In genomic region chr1:167628754-167629515, GRCh38 we compare ENCODE assay signal across 10 cellular contexts. TPM values are rescaled to one million over a fixed set of nuclear protein-coding genes. Genes with fewer than 3 reads are reported as not detected.
DNase-seq lines count a peak whose midpoint lies in the region; ATAC-seq and TF ChIP-seq lines count a peak whose summit lies in the region.
"Had no signal": no experiment of that assay in that cellular context is flagged by ENCODE, and none has a peak within 500 bp of the region (broad histone marks: within the 10 kb centered on the region; RNA-seq: fewer than 3 reads in every experiment).

No MANE protein-coding gene starts in this region.

- H3K79me1 ChIP-seq in mesendoderm (ENCODE audit: low read length): no peaks in the 10 kb centered on the region

- ATAC-seq in upper lobe of right lung (no peak), left colon (no peak)

- H3K4me3 ChIP-seq in breast epithelium: peak overlapping the region in 1 of 3 donors; percentile 93
- H3K4me3 ChIP-seq in mesendoderm (ENCODE audit: low read length): no peak overlapping the region
- H3K4me3 ChIP-seq in upper lobe of right lung: peak overlapping the region; percentile 67

- H3K4me1 ChIP-seq in breast epithelium (no peaks in the 10 kb centered on the region), mesendoderm (ENCODE audit: control insufficient read depth, low read depth, low read length) (peaks cover 19% of the 10 kb centered on the region), upper lobe of right lung (peaks cover 43% of the 10 kb centered on the region)

- H2AK5ac ChIP-seq in mesendoderm (ENCODE audit: low read length): peak overlapping the region; percentile 46

- peak overlapping the region; percentile 31 for H3K56ac ChIP-seq in mesendoderm (ENCODE audit: low read length)

- in situ Hi-C loops in KBM-7 (cut with MboI; ENCODE audit: low pct_unique_long_range_greater_than_20kb, low sequenced_read_pairs): no loop called here

- POLR2A ChIA-PET in MCF 10A (lab: Yijun Ruan, JAX): interaction anchor here (0.8 to 1.6 kb wide), 3 partner anchors 7 to 34 kb away, joined by 3 read pairs; no protein-coding TSS in a partner anchor

- intact Hi-C loops in MCF 10A (cut with micrococcal nuclease) (no loop called here), breast epithelium (cut with DNase I; ENCODE audit: low total_unique reads) (no loop called here), upper lobe of right lung (cut with DNase I) (no loop called here), left colon (cut with DNase I, micrococcal nuclease) (no loop called here)
- intact Hi-C loops in activated T-helper 2 cell treated with anti-CD3 and anti-CD28 coated beads, Interferon-gamma antibody, Interleukin-2, Interleukin-4, amounts not matched to agents 10 μg/mL and 5 μg/mL and 100 μg/mL, durations not matched to agents 14 hours and 24 hours and 36 hours (cut with micrococcal nuclease): loop anchor here (1.0 to 5.0 kb wide), 7 partner anchors 8 to 408 kb away; partner anchors contain the start of gene POU2F1

- peaks cover 10% of the 10 kb centered on the region for H3K9me3 Mint-ChIP-seq in MCF 10A (ENCODE audit: unreplicated experiment)
- peaks cover 14% of the 10 kb centered on the region for H3K9me3 Mint-ChIP-seq in activated T-helper 2 cell treated with anti-CD3 and anti-CD28 coated beads, Interferon-gamma antibody, Interleukin-2, Interleukin-4, amounts not matched to agents 10 μg/mL and 5 μg/mL and 100 μg/mL, durations not matched to agents 14 hours and 24 hours and 36 hours

- no peaks in the 10 kb centered on the region for H3K36me3 Mint-ChIP-seq in MCF 10A (ENCODE audit: insufficient read depth, unreplicated experiment)
- H3K36me3 Mint-ChIP-seq in activated T-helper 2 cell treated with anti-CD3 and anti-CD28 coated beads, Interferon-gamma antibody, Interleukin-2, Interleukin-4, amounts not matched to agents 10 μg/mL and 5 μg/mL and 100 μg/mL, durations not matched to agents 14 hours and 24 hours and 36 hours (ENCODE audit: low read depth): peaks cover 48% of the 10 kb centered on the region

- H3K18ac ChIP-seq in mesendoderm (ENCODE audit: low read length): no peak overlapping the region

- no peak for TF ChIP-seq CTCF in MCF 10A (IDR thresholded peaks at IDR 0.05; ENCODE audit: unreplicated experiment)
- no peak for TF ChIP-seq CTCF in breast epithelium (IDR thresholded peaks at IDR 0.05)
- TF ChIP-seq CTCF in upper lobe of right lung (IDR thresholded peaks at IDR 0.05): no peak

- H3K27ac Mint-ChIP-seq in MCF 10A (ENCODE audit: low read depth, unreplicated experiment): peak overlapping the region; percentile 17
- peak overlapping the region; percentile 95 for H3K27ac Mint-ChIP-seq in activated T-helper 2 cell treated with anti-CD3 and anti-CD28 coated beads, Interferon-gamma antibody, Interleukin-2, Interleukin-4, amounts not matched to agents 10 μg/mL and 5 μg/mL and 100 μg/mL, durations not matched to agents 14 hours and 24 hours and 36 hours

- H3K36me3 ChIP-seq in breast epithelium: no peaks in the 10 kb centered on the region
- no peaks in the 10 kb centered on the region for H3K36me3 ChIP-seq in mesendoderm (ENCODE audit: control insufficient read depth, insufficient read depth, low read length)
- no peaks in the 10 kb centered on the region for H3K36me3 ChIP-seq in upper lobe of right lung
- H3K36me3 ChIP-seq: BE2C had no signal

- no peak overlapping the region for H3K23ac ChIP-seq in mesendoderm (ENCODE audit: low read length)

- H4K5ac ChIP-seq in mesendoderm (ENCODE audit: low read length): no peak overlapping the region

- H3K27me3 ChIP-seq in breast epithelium (no peaks in the 10 kb centered on the region), mesendoderm (ENCODE audit: insufficient read depth, low read length, poor library complexity) (peaks cover 4% of the 10 kb centered on the region), upper lobe of right lung (no peaks in the 10 kb centered on the region)
- H3K27me3 ChIP-seq: BE2C had no signal

- WGBS in mesendoderm (ENCODE audit: extremely low coverage, insufficient coverage, low lambda C conversion rate): no CpG with 5 or more reads among the region's 12 CpGs

- TF ChIP-seq POLR2A in breast epithelium (IDR thresholded peaks at IDR 0.05): no peak

- BruUV-seq in MCF 10A (replicated peaks; lab: Mats Ljungman, UMichigan): no TSS peak

- no peak overlapping the region for H2BK15ac ChIP-seq in mesendoderm (replicated peaks; ENCODE audit: low read depth)

- no peak for DNase-seq in MCF 10A (ENCODE audit: unreplicated experiment)
- no peak for DNase-seq in breast epithelium (ENCODE audit: low spot score in 2 of 2)
- no peak for DNase-seq in activated T-helper 2 cell treated with anti-CD3 and anti-CD28 coated beads, Interferon-gamma antibody, Interleukin-2, Interleukin-4, amounts not matched to agents 10 μg/mL and 5 μg/mL and 100 μg/mL, durations not matched to agents 14 hours and 24 hours and 36 hours (ENCODE audit: low spot score)
- no peak for DNase-seq in mesendoderm
- no peak for DNase-seq in upper lobe of right lung
- no peak for DNase-seq in epidermal melanocyte (ENCODE audit: insufficient read length, low spot score)
- DNase-seq in KBM-7: no peak
- no peak for DNase-seq in left colon
- DNase-seq: T1000 had no signal

- CTCF ChIA-PET in MCF 10A (lab: Yijun Ruan, JAX): interaction anchor here (0.6 to 2.6 kb wide), 6 partner anchors 22 to 219 kb away, joined by 3 to 10 read pairs (median 4); no protein-coding TSS in a partner anchor

- peaks cover 14% of the 10 kb centered on the region for H3K4me1 Mint-ChIP-seq in MCF 10A (ENCODE audit: insufficient read depth, unreplicated experiment)
- peaks cover 59% of the 10 kb centered on the region for H3K4me1 Mint-ChIP-seq in activated T-helper 2 cell treated with anti-CD3 and anti-CD28 coated beads, Interferon-gamma antibody, Interleukin-2, Interleukin-4, amounts not matched to agents 10 μg/mL and 5 μg/mL and 100 μg/mL, durations not matched to agents 14 hours and 24 hours and 36 hours (ENCODE audit: low read depth)

- no peak overlapping the region for H3K9ac ChIP-seq in mesendoderm (ENCODE audit: low read length)

- no peak overlapping the region for H2BK120ac ChIP-seq in mesendoderm (ENCODE audit: low read depth, low read length)

- no peaks in the 10 kb centered on the region for H3K79me2 ChIP-seq in mesendoderm (ENCODE audit: control insufficient read depth, insufficient read depth, low read length)

- H2BK5ac ChIP-seq in mesendoderm (ENCODE audit: low read length): no peak overlapping the region

- H3K4me3 Mint-ChIP-seq in MCF 10A (ENCODE audit: unreplicated experiment): peak overlapping the region; percentile 21
- H3K4me3 Mint-ChIP-seq in activated T-helper 2 cell treated with anti-CD3 and anti-CD28 coated beads, Interferon-gamma antibody, Interleukin-2, Interleukin-4, amounts not matched to agents 10 μg/mL and 5 μg/mL and 100 μg/mL, durations not matched to agents 14 hours and 24 hours and 36 hours (ENCODE audit: low read depth): peak overlapping the region; percentile 96

- peak overlapping the region in 1 of 2 donors; percentile 92 for H3K27ac ChIP-seq in breast epithelium
- H3K27ac ChIP-seq in mesendoderm (ENCODE audit: low read depth, low read length): no peak overlapping the region
- peak overlapping the region; percentile 68 for H3K27ac ChIP-seq in upper lobe of right lung

- no peaks in the 10 kb centered on the region for H3K27me3 Mint-ChIP-seq in MCF 10A (ENCODE audit: insufficient read depth, unreplicated experiment)
- no peaks in the 10 kb centered on the region for H3K27me3 Mint-ChIP-seq in activated T-helper 2 cell treated with anti-CD3 and anti-CD28 coated beads, Interferon-gamma antibody, Interleukin-2, Interleukin-4, amounts not matched to agents 10 μg/mL and 5 μg/mL and 100 μg/mL, durations not matched to agents 14 hours and 24 hours and 36 hours (ENCODE audit: low read depth)

- H3K9me3 ChIP-seq in breast epithelium (no peaks in the 10 kb centered on the region), upper lobe of right lung (no peaks in the 10 kb centered on the region)
- H3K9me3 ChIP-seq: BE2C had no signal

- no peak overlapping the region for H3K4me2 ChIP-seq in mesendoderm (ENCODE audit: low read length)

- no peak overlapping the region for H3K4ac ChIP-seq in mesendoderm (ENCODE audit: low read depth, low read length)

- H4K8ac ChIP-seq in mesendoderm (ENCODE audit: low read depth, low read length): no peak overlapping the region

RNA-seq across cellular contexts. Expression of gene RCSD1, which starts 1.1 kb away (rescaled TPM):
- total RNA-seq in MCF 10A (2022) (0.16 and 0.27 TPM in 2 replicates), breast epithelium (10 to 100 TPM; 11.5 to 29.0 (median 12.0) TPM), upper lobe of right lung (14.8 TPM), left colon (1 to 10 TPM; 5.5 to 8.6 TPM)
- total RNA-seq in activated T-helper 2 cell treated with anti-CD3 and anti-CD28 coated beads, Interferon-gamma antibody, Interleukin-2, Interleukin-4, amounts not matched to agents 10 μg/mL and 5 μg/mL and 100 μg/mL, durations not matched to agents 14 hours and 24 hours and 36 hours: 84.9 and 91.9 TPM in 2 replicates
- polyA plus RNA-seq in mesendoderm (2013, experiment 1 of 2): 1.2 TPM
- 1.2 TPM for polyA plus RNA-seq in mesendoderm (2013, experiment 2 of 2)
